ENCODE assay signal across 23 cellular contexts in genomic region chr21:15772654-15773053, GRCh38. TPM values are rescaled to one million over a fixed set of nuclear protein-coding genes. Genes with fewer than 3 reads are reported as not detected.
A peak's percentile ranks its signal among the peaks of the same experiment; 100 is the strongest.
DNase-seq lines count a peak whose midpoint lies in the region; ATAC-seq lines count a peak whose summit lies in the region.
"Had no signal": no experiment of that assay in that cellular context is flagged by ENCODE, and none has a peak within 500 bp of the region (broad histone marks: within the 10 kb centered on the region; RNA-seq: fewer than 3 reads in every experiment).

No MANE protein-coding gene starts in this region.

- H3K9me2 ChIP-seq in GM23248 (ENCODE audit: insufficient read depth): no peaks in the 10 kb centered on the region

- no peaks in the 10 kb centered on the region for H3K9me3 ChIP-seq in GM23248 (ENCODE audit: low read depth)
- no peaks in the 10 kb centered on the region for H3K9me3 ChIP-seq in adipocyte (ENCODE audit: control insufficient read depth, low read length)
- H3K9me3 ChIP-seq: Caco-2, SJCRH30 had no signal

- H4K20me1 ChIP-seq in GM23248 (ENCODE audit: insufficient read depth): no peaks in the 10 kb centered on the region

- H3K79me2 ChIP-seq in GM23248 (ENCODE audit: insufficient read depth): peaks cover 74% of the 10 kb centered on the region

- no peaks in the 10 kb centered on the region for H3K27me3 Mint-ChIP-seq in memory B cell
- H3K27me3 Mint-ChIP-seq: B cell had no signal

- no peak overlapping the region for H3K27ac ChIP-seq in GM23248
- H3K27ac ChIP-seq: C4-2B, SJCRH30 had no signal

- no peak for ATAC-seq in memory B cell (ENCODE audit: low read depth)
- ATAC-seq in GM19324 (IDR thresholded peaks at IDR 0.05; ENCODE audit: low FRiP score, unreplicated experiment): no peak
- ATAC-seq: CD8-positive, alpha-beta T cell; HCT116; PC-3; Right ventricle myocardium inferior had no signal

- H3K4me2 ChIP-seq in GM23248 (ENCODE audit: unreplicated experiment): no peak overlapping the region

- no peak overlapping the region for H2AFZ ChIP-seq in GM23248

- in situ Hi-C loops in GM23248 (cut with MboI): no loop called here

- H3K4me3 Mint-ChIP-seq in memory B cell: no peak overlapping the region
- H3K4me3 Mint-ChIP-seq: B cell; CD8-positive, alpha-beta T cell had no signal

- H3K4me1 ChIP-seq in GM23248 (ENCODE audit: insufficient read depth) (peaks cover 55% of the 10 kb centered on the region), adipocyte (ENCODE audit: control insufficient read depth, insufficient read depth, low read length) (peaks cover 56% of the 10 kb centered on the region)
- H3K4me1 ChIP-seq: Caco-2 had no signal

- DNase-seq in GM23248: peak; percentile 28
- DNase-seq in HCEC 1CT: peak; percentile 26
- DNase-seq in adipocyte (ENCODE audit: low read depth): peak; percentile 30
- no peak for DNase-seq in memory B cell (ENCODE audit: low spot score in 2 of 2)
- DNase-seq in NOMO-1 treated with dmso at 0.1 percent for 144 hours (lab: John Stamatoyannopoulos, UW; ENCODE audit: unreplicated experiment): no peak
- DNase-seq in HPDE6-E6E7 (ENCODE audit: extremely low spot score): no peak
- DNase-seq: Caco-2; CD8-positive, alpha-beta T cell; DMS79; GOT3; Karpas-422; NCI-H1092 treated with DMSO at 0.1 percent for 48 hours; NCI-H1436; NCI-H187; NCI-H524; NCI-H748 treated with DMSO at 0.1 percent for 48 hours; PC-3; SJCRH30 had no signal

- no peaks in the 10 kb centered on the region for H3K36me3 ChIP-seq in GM23248 (ENCODE audit: low read depth)
- no peaks in the 10 kb centered on the region for H3K36me3 ChIP-seq in adipocyte (ENCODE audit: control insufficient read depth, insufficient read depth, low read length, severe bottlenecking)

- peaks cover 33% of the 10 kb centered on the region for H3F3A ChIP-seq in GM23248 (ENCODE audit: insufficient read depth)

- H3K9ac ChIP-seq in GM23248: no peak overlapping the region
- no peak overlapping the region for H3K9ac ChIP-seq in adipocyte (ENCODE audit: low read length)

- peak overlapping the region; percentile 78 for H3K27ac Mint-ChIP-seq in memory B cell
- H3K27ac Mint-ChIP-seq: B cell; CD8-positive, alpha-beta T cell had no signal

- no peak overlapping the region for H3K4me3 ChIP-seq in GM23248
- H3K4me3 ChIP-seq in adipocyte (ENCODE audit: low read length): no peak overlapping the region
- H3K4me3 ChIP-seq: SJCRH30 had no signal

- 93 to 95% methylated on average over 3 of the region's 3 CpGs for WGBS in GM23248 (ENCODE audit: low coverage in 1 of 2, low lambda C conversion rate in 2 of 2, missing lambda C conversion rate in 2 of 2), 2 experiments

- H3K9me3 Mint-ChIP-seq in memory B cell: no peaks in the 10 kb centered on the region
- H3K9me3 Mint-ChIP-seq: CD8-positive, alpha-beta T cell had no signal

- peaks cover 18% of the 10 kb centered on the region for H3K4me1 Mint-ChIP-seq in memory B cell

- peaks cover 20% of the 10 kb centered on the region for H3K36me3 Mint-ChIP-seq in memory B cell

- no peaks in the 10 kb centered on the region for H3K27me3 ChIP-seq in GM23248 (replicated peaks; ENCODE audit: insufficient read depth)
- no peaks in the 10 kb centered on the region for H3K27me3 ChIP-seq in adipocyte (replicated peaks; ENCODE audit: control insufficient read depth, insufficient read depth, low read length)
- H3K27me3 ChIP-seq: SJCRH30 had no signal

RNA-seq across cellular contexts. Expression of gene USP25, which starts 42.9 kb away (rescaled TPM):
- 36.0 and 41.5 TPM in 2 replicates for total RNA-seq in GM23248 (2014; rRNA removed; shearing (Covaris generic))
- polyA plus RNA-seq in GM23248 (2016; fragmentation: Nextera tagmentation; extraction: Ambion mirVana): 5.8 and 8.0 TPM in 2 replicates

Comparison
In these comparisons a context has a peak if more than half of its experiments do, and no peak if none do; other contexts are left out.
1. DNase-seq: peak in GM23248 (single experiment), HCEC 1CT (single experiment) and adipocyte (single experiment); none in memory B cell (0 of 2), NOMO-1 treated with dmso at 0.1 percent for 144 hours (single experiment) and HPDE6-E6E7 (single experiment).